ENCODE assay signal across 9 cellular contexts in genomic region chrX:20412871-20413486, GRCh38.
A peak's percentile ranks its signal among the peaks of the same experiment; 100 is the strongest.
DNase-seq lines count a peak whose midpoint lies in the region; ATAC-seq, FAIRE-seq and TF ChIP-seq lines count a peak whose summit lies in the region.
"Had no signal": no experiment of that assay in that cellular context is flagged by ENCODE, and none has a peak within 500 bp of the region (broad histone marks: within the 10 kb centered on the region; RNA-seq: fewer than 3 reads in every experiment).

No MANE protein-coding gene starts in this region.

- peak overlapping the region; percentile 13 for H3K4me3 Mint-ChIP-seq in activated T-cell treated with anti-CD3 and anti-CD28 coated beads, Interleukin-2, amount 50 U/mL, for 24 hours
- no peak overlapping the region for H3K4me3 Mint-ChIP-seq in MCF 10A (ENCODE audit: unreplicated experiment)

- H3K9me3 ChIP-seq in small intestine (ENCODE audit: control insufficient read depth, low read depth) (no peaks in the 10 kb centered on the region), breast epithelium (no peaks in the 10 kb centered on the region), WERI-Rb-1 (ENCODE audit: severe bottlenecking) (no peaks in the 10 kb centered on the region)

- intact Hi-C loops in breast epithelium (cut with DNase I; ENCODE audit: low total_unique reads), result no loop called here
- intact Hi-C loops in MCF 10A (cut with micrococcal nuclease), result no loop called here

- peaks cover 6% of the 10 kb centered on the region for H3K27me3 Mint-ChIP-seq in activated T-cell treated with anti-CD3 and anti-CD28 coated beads, Interleukin-2, amount 50 U/mL, for 24 hours
- peaks cover 56% of the 10 kb centered on the region for H3K27me3 Mint-ChIP-seq in MCF 10A (ENCODE audit: insufficient read depth, unreplicated experiment)

- BruUV-seq in MCF 10A (replicated peaks; lab: Mats Ljungman, UMichigan), result no TSS peak

- peak; percentile 43 for DNase-seq in activated T-cell treated with anti-CD3 and anti-CD28 coated beads, Interleukin-2, amount 50 U/mL, for 24 hours
- DNase-seq in small intestine, result peak; percentile 45
- DNase-seq in breast epithelium (ENCODE audit: low spot score in 2 of 2), result no peak
- no peak for DNase-seq in epidermal melanocyte (ENCODE audit: insufficient read length, low spot score)
- no peak for DNase-seq in WERI-Rb-1
- no peak for DNase-seq in MCF 10A (ENCODE audit: unreplicated experiment)
- DNase-seq: IMR-90 had no signal

- H3K4me1 ChIP-seq in small intestine (ENCODE audit: control insufficient read depth in 2 of 2, insufficient read depth in 1 of 2, low read depth in 1 of 2, low read length in 1 of 2) (no peaks in the 10 kb centered on the region), breast epithelium (no peaks in the 10 kb centered on the region)

- no peaks in the 10 kb centered on the region for H3K36me3 ChIP-seq in small intestine (ENCODE audit: control insufficient read depth in 2 of 2, insufficient read depth in 2 of 2, low read length in 2 of 2)
- no peaks in the 10 kb centered on the region for H3K36me3 ChIP-seq in breast epithelium
- no peaks in the 10 kb centered on the region for H3K36me3 ChIP-seq in WERI-Rb-1

- no peaks in the 10 kb centered on the region for H3K36me3 Mint-ChIP-seq in activated T-cell treated with anti-CD3 and anti-CD28 coated beads, Interleukin-2, amount 50 U/mL, for 24 hours (ENCODE audit: low read depth)
- H3K36me3 Mint-ChIP-seq in MCF 10A (ENCODE audit: insufficient read depth, unreplicated experiment), result no peaks in the 10 kb centered on the region

- FAIRE-seq in small intestine (lab: Jason Lieb, UNC), result no peak

- CTCF ChIA-PET in MCF 10A (lab: Yijun Ruan, JAX), result interaction anchor here (0.6 kb wide), 1 partner anchor 87 kb away, joined by 3 read pairs; no protein-coding TSS in a partner anchor

- H3K27me3 ChIP-seq in small intestine (ENCODE audit: control insufficient read depth in 2 of 2, insufficient read depth in 2 of 2, low read length in 2 of 2) (no peaks in the 10 kb centered on the region), breast epithelium (peaks cover 0 to 36% of the 10 kb centered on the region in 2 donors), WERI-Rb-1 (ENCODE audit: insufficient read depth, low read depth, severe bottlenecking) (peaks cover 34% of the 10 kb centered on the region)

- H3K27ac Mint-ChIP-seq in activated T-cell treated with anti-CD3 and anti-CD28 coated beads, Interleukin-2, amount 50 U/mL, for 24 hours, result peak overlapping the region; percentile 70
- no peak overlapping the region for H3K27ac Mint-ChIP-seq in MCF 10A (ENCODE audit: low read depth, unreplicated experiment)

- no peak for TF ChIP-seq POLR2A in breast epithelium (IDR thresholded peaks at IDR 0.05)

- ATAC-seq in GM19467 (IDR thresholded peaks at IDR 0.05; ENCODE audit: unreplicated experiment) (peak; percentile 74), HG03571 (IDR thresholded peaks at IDR 0.05; ENCODE audit: unreplicated experiment) (peak; percentile 82)

- H3K4me3 ChIP-seq in small intestine (ENCODE audit: low read depth in 1 of 2, low read length in 2 of 2) (no peak overlapping the region), breast epithelium (no peak overlapping the region), WERI-Rb-1 (ENCODE audit: low read depth, low read length) (no peak overlapping the region)

- 73 to 82% (median 81%) methylated on average over 18 of the region's 18 CpGs for WGBS in small intestine, 3 donors

- no peaks in the 10 kb centered on the region for H3K9me3 Mint-ChIP-seq in activated T-cell treated with anti-CD3 and anti-CD28 coated beads, Interleukin-2, amount 50 U/mL, for 24 hours
- H3K9me3 Mint-ChIP-seq in MCF 10A (ENCODE audit: unreplicated experiment), result no peaks in the 10 kb centered on the region

- no peak for TF ChIP-seq CTCF in breast epithelium (IDR thresholded peaks at IDR 0.05)
- TF ChIP-seq CTCF in WERI-Rb-1 (IDR thresholded peaks at IDR 0.05; ENCODE audit: low read depth, low read length), result no peak
- no peak for TF ChIP-seq CTCF in MCF 10A (IDR thresholded peaks at IDR 0.05; ENCODE audit: unreplicated experiment)

- H3K27ac ChIP-seq in small intestine (ENCODE audit: low read depth in 1 of 2, low read length in 1 of 2), result peak overlapping the region in 1 of 2 donors; percentile 68
- no peak overlapping the region for H3K27ac ChIP-seq in breast epithelium
- no peak overlapping the region for H3K27ac ChIP-seq in WERI-Rb-1

- POLR2A ChIA-PET in MCF 10A (lab: Yijun Ruan, JAX), result no interaction called here

- peaks cover 32% of the 10 kb centered on the region for H3K4me1 Mint-ChIP-seq in activated T-cell treated with anti-CD3 and anti-CD28 coated beads, Interleukin-2, amount 50 U/mL, for 24 hours (ENCODE audit: low read depth)
- no peaks in the 10 kb centered on the region for H3K4me1 Mint-ChIP-seq in MCF 10A (ENCODE audit: insufficient read depth, unreplicated experiment)

Comparison
In these comparisons a context has a peak if more than half of its experiments do, and no peak if none do; other contexts are left out.
1. DNase-seq: peak in activated T-cell treated with anti-CD3 and anti-CD28 coated beads, Interleukin-2, amount 50 U/mL, for 24 hours (single experiment) and small intestine (single experiment); none in breast epithelium (0 of 2), epidermal melanocyte (single experiment), WERI-Rb-1 (single experiment) and MCF 10A (single experiment).